ENCODE assay signal across 4 cellular contexts in genomic region chr3:21138085-21138484, GRCh38.
A peak's percentile ranks its signal among the peaks of the same experiment; 100 is the strongest.
TF ChIP-seq lines count a peak whose summit lies in the region.

No MANE protein-coding gene starts in this region.

TF ChIP-seq in HepG2, 621 proteins besides CTCF, POLR2A, EP300 and RAD21 (continues in another document):
- no peak for TF ChIP-seq ZNF530 (CRISPR knock-in tag; IDR thresholded peaks at IDR 0.05; ENCODE audit: low read depth)
- no peak for TF ChIP-seq ASH2L (IDR thresholded peaks at IDR 0.05; ENCODE audit: insufficient read length, low read depth, low read length)

TF ChIP-seq in HEK293T, 16 proteins besides CTCF, POLR2A, EP300 and RAD21:
- TF ChIP-seq ELF4 (IDR thresholded peaks at IDR 0.05) (peak; percentile 85), NFRKB (IDR thresholded peaks at IDR 0.05) (no peak), ARNT (IDR thresholded peaks at IDR 0.05) (no peak)

TF ChIP-seq in GM12878, 131 proteins besides CTCF, POLR2A, EP300 and RAD21:
- TF ChIP-seq SUPT20H (IDR thresholded peaks at IDR 0.05; ENCODE audit: borderline replicate concordance, control insufficient read depth, low read depth, low read length): no peak
- no peak for TF ChIP-seq TCF3 (IDR thresholded peaks at IDR 0.05; ENCODE audit: borderline replicate concordance, insufficient read depth, low read depth, low read length)
- no peak for TF ChIP-seq PAX5 (IDR thresholded peaks at IDR 0.05; ENCODE audit: borderline replicate concordance, low read depth, low read length)
- TF ChIP-seq, protein P1, sequence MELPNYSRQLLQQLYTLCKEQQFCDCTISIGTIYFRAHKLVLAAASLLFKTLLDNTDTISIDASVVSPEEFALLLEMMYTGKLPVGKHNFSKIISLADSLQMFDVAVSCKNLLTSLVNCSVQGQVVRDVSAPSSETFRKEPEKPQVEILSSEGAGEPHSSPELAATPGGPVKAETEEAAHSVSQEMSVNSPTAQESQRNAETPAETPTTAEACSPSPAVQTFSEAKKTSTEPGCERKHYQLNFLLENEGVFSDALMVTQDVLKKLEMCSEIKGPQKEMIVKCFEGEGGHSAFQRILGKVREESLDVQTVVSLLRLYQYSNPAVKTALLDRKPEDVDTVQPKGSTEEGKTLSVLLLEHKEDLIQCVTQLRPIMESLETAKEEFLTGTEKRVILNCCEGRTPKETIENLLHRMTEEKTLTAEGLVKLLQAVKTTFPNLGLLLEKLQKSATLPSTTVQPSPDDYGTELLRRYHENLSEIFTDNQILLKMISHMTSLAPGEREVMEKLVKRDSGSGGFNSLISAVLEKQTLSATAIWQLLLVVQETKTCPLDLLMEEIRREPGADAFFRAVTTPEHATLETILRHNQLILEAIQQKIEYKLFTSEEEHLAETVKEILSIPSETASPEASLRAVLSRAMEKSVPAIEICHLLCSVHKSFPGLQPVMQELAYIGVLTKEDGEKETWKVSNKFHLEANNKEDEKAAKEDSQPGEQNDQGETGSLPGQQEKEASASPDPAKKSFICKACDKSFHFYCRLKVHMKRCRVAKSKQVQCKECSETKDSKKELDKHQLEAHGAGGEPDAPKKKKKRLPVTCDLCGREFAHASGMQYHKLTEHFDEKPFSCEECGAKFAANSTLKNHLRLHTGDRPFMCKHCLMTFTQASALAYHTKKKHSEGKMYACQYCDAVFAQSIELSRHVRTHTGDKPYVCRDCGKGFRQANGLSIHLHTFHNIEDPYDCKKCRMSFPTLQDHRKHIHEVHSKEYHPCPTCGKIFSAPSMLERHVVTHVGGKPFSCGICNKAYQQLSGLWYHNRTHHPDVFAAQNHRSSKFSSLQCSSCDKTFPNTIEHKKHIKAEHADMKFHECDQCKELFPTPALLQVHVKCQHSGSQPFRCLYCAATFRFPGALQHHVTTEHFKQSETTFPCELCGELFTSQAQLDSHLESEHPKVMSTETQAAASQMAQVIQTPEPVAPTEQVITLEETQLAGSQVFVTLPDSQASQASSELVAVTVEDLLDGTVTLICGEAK (IDR thresholded peaks at IDR 0.05; ENCODE audit: borderline replicate concordance): peak; percentile 20; the same call in 1 of the 2 replicates
- TF ChIP-seq ATF7 (IDR thresholded peaks at IDR 0.05; ENCODE audit: low read depth): no peak
- TF ChIP-seq, protein P2, sequence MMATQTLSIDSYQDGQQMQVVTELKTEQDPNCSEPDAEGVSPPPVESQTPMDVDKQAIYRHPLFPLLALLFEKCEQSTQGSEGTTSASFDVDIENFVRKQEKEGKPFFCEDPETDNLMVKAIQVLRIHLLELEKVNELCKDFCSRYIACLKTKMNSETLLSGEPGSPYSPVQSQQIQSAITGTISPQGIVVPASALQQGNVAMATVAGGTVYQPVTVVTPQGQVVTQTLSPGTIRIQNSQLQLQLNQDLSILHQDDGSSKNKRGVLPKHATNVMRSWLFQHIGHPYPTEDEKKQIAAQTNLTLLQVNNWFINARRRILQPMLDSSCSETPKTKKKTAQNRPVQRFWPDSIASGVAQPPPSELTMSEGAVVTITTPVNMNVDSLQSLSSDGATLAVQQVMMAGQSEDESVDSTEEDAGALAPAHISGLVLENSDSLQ (IDR thresholded peaks at IDR 0.05): no peak
- no peak for TF ChIP-seq EED (IDR thresholded peaks at IDR 0.05; ENCODE audit: low read depth)
- no peak for TF ChIP-seq RB1 (IDR thresholded peaks at IDR 0.05; ENCODE audit: borderline replicate concordance)

TF ChIP-seq in K562, 482 proteins besides CTCF, POLR2A, EP300 and RAD21:
- TF ChIP-seq, protein P1 (IDR thresholded peaks at IDR 0.05): 0 out of 2 replicates have a peak, but pooled peaks have one; percentile 31
- TF ChIP-seq, protein P1 (CRISPR knock-in tag; IDR thresholded peaks at IDR 0.05): no peak
- TF ChIP-seq, protein P3, sequence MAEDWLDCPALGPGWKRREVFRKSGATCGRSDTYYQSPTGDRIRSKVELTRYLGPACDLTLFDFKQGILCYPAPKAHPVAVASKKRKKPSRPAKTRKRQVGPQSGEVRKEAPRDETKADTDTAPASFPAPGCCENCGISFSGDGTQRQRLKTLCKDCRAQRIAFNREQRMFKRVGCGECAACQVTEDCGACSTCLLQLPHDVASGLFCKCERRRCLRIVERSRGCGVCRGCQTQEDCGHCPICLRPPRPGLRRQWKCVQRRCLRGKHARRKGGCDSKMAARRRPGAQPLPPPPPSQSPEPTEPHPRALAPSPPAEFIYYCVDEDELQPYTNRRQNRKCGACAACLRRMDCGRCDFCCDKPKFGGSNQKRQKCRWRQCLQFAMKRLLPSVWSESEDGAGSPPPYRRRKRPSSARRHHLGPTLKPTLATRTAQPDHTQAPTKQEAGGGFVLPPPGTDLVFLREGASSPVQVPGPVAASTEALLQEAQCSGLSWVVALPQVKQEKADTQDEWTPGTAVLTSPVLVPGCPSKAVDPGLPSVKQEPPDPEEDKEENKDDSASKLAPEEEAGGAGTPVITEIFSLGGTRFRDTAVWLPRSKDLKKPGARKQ (CRISPR knock-in tag; IDR thresholded peaks at IDR 0.05): no peak
